ENCODE assay signal across 1 cellular context in the genomic region with DNA sequence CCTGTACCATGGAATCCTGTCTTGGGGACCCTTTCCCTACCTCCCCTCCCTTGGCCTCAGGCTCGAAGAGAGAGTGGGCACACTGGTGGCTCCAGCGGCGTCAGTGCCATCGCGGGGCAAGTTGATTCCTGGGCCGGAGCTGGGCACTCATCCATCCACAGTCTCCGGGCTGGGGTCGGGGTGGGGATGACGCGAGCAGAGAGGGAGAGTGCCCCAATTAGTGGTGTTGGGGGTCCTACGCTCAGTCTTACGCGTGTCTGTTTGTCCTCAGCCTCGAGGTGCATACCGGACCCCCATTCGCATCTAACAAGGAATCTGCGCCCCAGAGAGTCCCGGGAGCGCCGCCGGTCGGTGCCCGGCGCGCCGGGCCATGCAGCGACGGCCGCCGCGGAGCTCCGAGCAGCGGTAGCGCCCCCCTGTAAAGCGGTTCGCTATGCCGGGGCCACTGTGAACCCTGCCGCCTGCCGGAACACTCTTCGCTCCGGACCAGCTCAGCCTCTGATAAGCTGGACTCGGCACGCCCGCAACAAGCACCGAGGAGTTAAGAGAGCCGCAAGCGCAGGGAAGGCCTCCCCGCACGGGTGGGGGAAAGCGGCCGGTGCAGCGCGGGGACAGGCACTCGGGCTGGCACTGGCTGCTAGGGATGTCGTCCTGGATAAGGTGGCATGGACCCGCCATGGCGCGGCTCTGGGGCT.
TF ChIP-seq lines count a peak whose summit lies in the region.

No MANE protein-coding gene starts in this region.

TF ChIP-seq in IMR-90, 13 proteins besides CTCF, POLR2A, EP300 and RAD21 (continued from another document):
- TF ChIP-seq, protein P1, sequence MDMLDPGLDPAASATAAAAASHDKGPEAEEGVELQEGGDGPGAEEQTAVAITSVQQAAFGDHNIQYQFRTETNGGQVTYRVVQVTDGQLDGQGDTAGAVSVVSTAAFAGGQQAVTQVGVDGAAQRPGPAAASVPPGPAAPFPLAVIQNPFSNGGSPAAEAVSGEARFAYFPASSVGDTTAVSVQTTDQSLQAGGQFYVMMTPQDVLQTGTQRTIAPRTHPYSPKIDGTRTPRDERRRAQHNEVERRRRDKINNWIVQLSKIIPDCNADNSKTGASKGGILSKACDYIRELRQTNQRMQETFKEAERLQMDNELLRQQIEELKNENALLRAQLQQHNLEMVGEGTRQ (IDR thresholded peaks at IDR 0.05; ENCODE audit: low read depth, low read length): no peak
